In genomic region chr3:183884437-183885296, GRCh38 we compare ENCODE assay signal across 1 cellular context.
TF ChIP-seq lines count a peak whose summit lies in the region.

Gene PARL, minus strand, starts transcription at chr3:183884880. Its CDS starts 34 bp downstream, at chr3:183884846.

TF ChIP-seq in K562, 482 proteins besides CTCF, POLR2A, EP300 and RAD21 (continued from another document and continues in another):
- TF ChIP-seq IRF1 (CRISPR knock-in tag; IDR thresholded peaks at IDR 0.05; ENCODE audit: borderline replicate concordance) (no peak), GATAD2A (IDR thresholded peaks at IDR 0.05) (no peak), ZBTB49 (CRISPR knock-in tag; IDR thresholded peaks at IDR 0.05; ENCODE audit: borderline replicate concordance) (no peak), HNRNPL (IDR thresholded peaks at IDR 0.05; ENCODE audit: low read depth, low read length) (peak; percentile 95), FOXA1 (IDR thresholded peaks at IDR 0.05; ENCODE audit: borderline replicate concordance) (no peak), TOE1 (IDR thresholded peaks at IDR 0.05; ENCODE audit: borderline replicate concordance) (no peak; the same call in 1 of the 2 replicates), TOE1 (CRISPR knock-in tag; IDR thresholded peaks at IDR 0.05; ENCODE audit: borderline replicate concordance, low read depth) (0 out of 2 replicates have a peak, but pooled peaks have one; percentile 22), XRCC3 (IDR thresholded peaks at IDR 0.05) (no peak), LARP7 (IDR thresholded peaks at IDR 0.05) (no peak; the same call in 1 of the 2 replicates), SMAD1 (IDR thresholded peaks at IDR 0.05; ENCODE audit: low read depth, low read length, partially characterized antibody) (peak; percentile 80), TCF3 (CRISPR knock-in tag; IDR thresholded peaks at IDR 0.05) (peak; percentile 38; the same call in 1 of the 2 replicates), CLOCK (CRISPR knock-in tag; IDR thresholded peaks at IDR 0.05; ENCODE audit: borderline replicate concordance) (no peak), BRD4 (IDR thresholded peaks at IDR 0.05) (peak; percentile 74; the same call in 1 of the 2 replicates), ZNF253 (CRISPR knock-in tag; conservative IDR thresholded peaks at IDR 0.05) (no peak), ZNF384 (IDR thresholded peaks at IDR 0.05; ENCODE audit: low read depth, low read length) (peak; percentile 50), CBX1 (IDR thresholded peaks at IDR 0.05; ENCODE audit: low read depth) (peak; percentile 72; the same call in 1 of the 2 replicates), HDAC2 (IDR thresholded peaks at IDR 0.05) (0 out of 2 replicates have a peak, but pooled peaks have one; percentile 31), ZNF75A (CRISPR knock-in tag; IDR thresholded peaks at IDR 0.05) (no peak), CSDE1 (IDR thresholded peaks at IDR 0.05) (peak in 1 of 2 experiments; percentile 43; a peak in 1 of 4 replicates), NFXL1 (CRISPR knock-in tag; IDR thresholded peaks at IDR 0.05) (no peak), YY1 (IDR thresholded peaks at IDR 0.05; ENCODE audit: borderline replicate concordance in 1 of 3, control insufficient read depth in 1 of 3, extremely low read depth in 1 of 3, insufficient read depth in 3 of 3, insufficient read length in 1 of 3, insufficient replicate concordance in 2 of 3, low read depth in 1 of 3, low read length in 2 of 3) (peak; percentile 66 to 93 (median 91)), SREBF1 (IDR thresholded peaks at IDR 0.05; ENCODE audit: borderline replicate concordance, low read depth, low read length) (no peak; the same call in 1 of the 2 replicates), MBD2 (IDR thresholded peaks at IDR 0.05; ENCODE audit: borderline replicate concordance, low read depth) (peak; percentile 64; the same call in 1 of the 2 replicates), SRSF1 (IDR thresholded peaks at IDR 0.05; ENCODE audit: low read depth, low read length) (no peak), ZBTB34 (CRISPR knock-in tag; IDR thresholded peaks at IDR 0.05) (no peak), KLF1 (tag; IDR thresholded peaks at IDR 0.05) (peak; percentile 78), MTA2 (IDR thresholded peaks at IDR 0.05; ENCODE audit: low read depth) (peak; percentile 90), ZNF740 (CRISPR knock-in tag; IDR thresholded peaks at IDR 0.05) (peak; percentile 64; the same call in 1 of the 2 replicates), ZNF740 (tag; IDR thresholded peaks at IDR 0.05) (no peak), TEAD2 (tag; IDR thresholded peaks at IDR 0.05) (no peak), ZNF395 (CRISPR knock-in tag; IDR thresholded peaks at IDR 0.05) (peak; percentile 62; the same call in 1 of the 2 replicates), PHF8 (IDR thresholded peaks at IDR 0.05; ENCODE audit: borderline replicate concordance, low read length) (peak; percentile 96; the same call in 1 of the 2 replicates), TEAD4 (IDR thresholded peaks at IDR 0.05; ENCODE audit: low read length) (no peak), TEAD4 (CRISPR knock-in tag; IDR thresholded peaks at IDR 0.05; ENCODE audit: borderline replicate concordance) (no peak), BRF2 (IDR thresholded peaks at IDR 0.05; ENCODE audit: borderline replicate concordance, insufficient read depth, insufficient read length) (no peak), TRIM24 (IDR thresholded peaks at IDR 0.05) (peak in 1 of 2 experiments; percentile 52; a peak in 1 of 4 replicates), HNRNPK (IDR thresholded peaks at IDR 0.05; ENCODE audit: low read depth, low read length, poor library complexity, severe bottlenecking) (no peak), STAT5B (CRISPR knock-in tag; IDR thresholded peaks at IDR 0.05) (no peak), CREBBP (IDR thresholded peaks at IDR 0.05; ENCODE audit: low read depth, low read length) (no peak), PHB2 (IDR thresholded peaks at IDR 0.05; ENCODE audit: low read depth) (no peak; the same call in 1 of the 2 replicates), POU5F1 (IDR thresholded peaks at IDR 0.05; ENCODE audit: borderline replicate concordance, low read depth, low read length, partially characterized antibody) (peak; percentile 51), ZNF717 (CRISPR knock-in tag; IDR thresholded peaks at IDR 0.05) (no peak), POLR2B (IDR thresholded peaks at IDR 0.05; ENCODE audit: low read depth, partially characterized antibody) (peak; percentile 86), C11orf30 (IDR thresholded peaks at IDR 0.05; ENCODE audit: low read depth) (peak; percentile 94), MTA1 (IDR thresholded peaks at IDR 0.05; ENCODE audit: borderline replicate concordance) (peak; percentile 19; the same call in 1 of the 2 replicates), GABPB2 (CRISPR knock-in tag; conservative IDR thresholded peaks at IDR 0.05) (no peak), ZNF511 (CRISPR knock-in tag; IDR thresholded peaks at IDR 0.05) (peak; percentile 87; the same call in 1 of the 2 replicates), ATF6 (CRISPR knock-in tag; IDR thresholded peaks at IDR 0.05) (peak; percentile 65; the same call in 1 of the 2 replicates), CBX3 (IDR thresholded peaks at IDR 0.05; ENCODE audit: borderline replicate concordance in 1 of 2, low read length in 2 of 2) (peak in 1 of 2 experiments; percentile 83; a peak in 1 of 3 replicates), ATF2 (CRISPR knock-in tag; IDR thresholded peaks at IDR 0.05) (no peak), ZNF143 (CRISPR knock-in tag; IDR thresholded peaks at IDR 0.05) (no peak; the same call in 1 of the 2 replicates), KLF13 (tag; IDR thresholded peaks at IDR 0.05; ENCODE audit: borderline replicate concordance, low read depth) (0 out of 2 replicates have a peak, but pooled peaks have one; percentile 10)
